In genomic region chr16:17365211-17365541, GRCh38 we compare ENCODE assay signal across 13 cellular contexts.
DNase-seq lines count a peak whose midpoint lies in the region; ATAC-seq and TF ChIP-seq lines count a peak whose summit lies in the region.
"Had no signal": no experiment of that assay in that cellular context is flagged by ENCODE, and none has a peak within 500 bp of the region (broad histone marks: within the 10 kb centered on the region; RNA-seq: fewer than 3 reads in every experiment).

No MANE protein-coding gene starts in this region.

- H3K18ac ChIP-seq in neuronal stem cell (ENCODE audit: low read length): peak overlapping the region; percentile 36

- H3K4me3 Mint-ChIP-seq in CD4-positive, alpha-beta memory T cell: peak overlapping the region in 7 of 8 donors; percentile 46 to 77 (median 70)

- peaks cover 2% of the 10 kb centered on the region for H3K79me1 ChIP-seq in neuronal stem cell (ENCODE audit: low read depth, low read length)

- H3K4ac ChIP-seq in neuronal stem cell (ENCODE audit: low read length): no peak overlapping the region

- no peak overlapping the region for H4K91ac ChIP-seq in neuronal stem cell (ENCODE audit: low read depth, low read length, poor library complexity)

- no peak overlapping the region for H2AFZ ChIP-seq in neuronal stem cell (ENCODE audit: low read length)

- peak overlapping the region; percentile 95 to 100 (median 99) for H3K27ac Mint-ChIP-seq in CD4-positive, alpha-beta memory T cell

- H3K14ac ChIP-seq in neuronal stem cell (ENCODE audit: low read length): no peak overlapping the region

- 48 to 66% methylated on average over 4 of the region's 4 CpGs for WGBS in body of pancreas, 2 donors
- WGBS in neuronal stem cell (ENCODE audit: extremely low coverage in 2 of 2, insufficient read length in 2 of 2, insufficient replicate concordance in 1 of 2), 2 donors: no CpG with 5 or more reads among the region's 4 CpGs

- DNase-seq in CD4-positive, alpha-beta memory T cell: no peak
- DNase-seq in NB4 (ENCODE audit: low read depth) (peak; percentile 80), body of pancreas (no peak), neuronal stem cell (ENCODE audit: low spot score) (no peak), NOMO-1 (lab: John Stamatoyannopoulos, UW; ENCODE audit: unreplicated experiment in 2 of 2) (no peak)
- DNase-seq: activated CD8-positive, alpha-beta memory T cell treated with anti-CD3 and anti-CD28 coated beads, Interleukin-2, amount 50 U/mL, for 48 hours; Caco-2; effector CD8-positive, alpha-beta T cell; NCI-H524; right cardiac atrium had no signal

- H2BK5ac ChIP-seq in neuronal stem cell (ENCODE audit: low read length): no peak overlapping the region

- H4K8ac ChIP-seq in neuronal stem cell (ENCODE audit: low read depth, low read length): no peak overlapping the region

- H2BK15ac ChIP-seq in neuronal stem cell (ENCODE audit: low read length): no peak overlapping the region

- peaks cover 0 to 4% of the 10 kb centered on the region in 2 donors for H3K36me3 Mint-ChIP-seq in CD4-positive, alpha-beta memory T cell

- H3K27me3 ChIP-seq in CD4-positive, alpha-beta memory T cell (ENCODE audit: insufficient read depth, low read length): no peaks in the 10 kb centered on the region
- H3K27me3 ChIP-seq in body of pancreas (no peaks in the 10 kb centered on the region), neuronal stem cell (ENCODE audit: control insufficient read depth in 3 of 3, insufficient read depth in 3 of 3, low read depth in 1 of 3, low read length in 3 of 3) (no peaks in the 10 kb centered on the region)
- H3K27me3 ChIP-seq: Peyer's patch had no signal

- no peaks in the 10 kb centered on the region for H3K27me3 Mint-ChIP-seq in CD4-positive, alpha-beta memory T cell

- H2BK12ac ChIP-seq in neuronal stem cell (ENCODE audit: low read length): no peak overlapping the region

- intact Hi-C loops in CD4-positive, alpha-beta memory T cell (cut with micrococcal nuclease): loop anchor here (10.0 kb wide), 2 partner anchors 350 to 1700 kb away; partner anchors contain the start of gene COQ7
- intact Hi-C loops in body of pancreas (cut with DNase I): no loop called here

- H3K4me3 ChIP-seq in CD4-positive, alpha-beta memory T cell (ENCODE audit: low read length in 2 of 2): peak overlapping the region; percentile 10 to 18
- H3K4me3 ChIP-seq in NB4 (ENCODE audit: low read depth, low read length): no peak overlapping the region
- H3K4me3 ChIP-seq in body of pancreas: no peak overlapping the region
- no peak overlapping the region for H3K4me3 ChIP-seq in neuronal stem cell (ENCODE audit: low read length in 2 of 2)
- H3K4me3 ChIP-seq: Peyer's patch had no signal

- TF ChIP-seq POLR2A in NB4 (IDR thresholded peaks at IDR 0.05; ENCODE audit: extremely low read depth, insufficient read length) (no peak), body of pancreas (IDR thresholded peaks at IDR 0.05) (no peak)

- TF ChIP-seq CTCF in NB4 (IDR thresholded peaks at IDR 0.05; ENCODE audit: low read depth, low read length) (no peak), body of pancreas (IDR thresholded peaks at IDR 0.05) (no peak)

- H3K23ac ChIP-seq in neuronal stem cell (ENCODE audit: low read depth, low read length, poor library complexity): no peak overlapping the region

- no peaks in the 10 kb centered on the region for H3K36me3 ChIP-seq in CD4-positive, alpha-beta memory T cell (ENCODE audit: insufficient read depth, low read length)
- H3K36me3 ChIP-seq in body of pancreas (replicated peaks in 1 of 2; ENCODE audit: insufficient read depth in 1 of 2, low read depth in 2 of 2) (no peaks in the 10 kb centered on the region), neuronal stem cell (replicated peaks in 1 of 2; ENCODE audit: control insufficient read depth in 2 of 2, insufficient read depth in 2 of 2, low read length in 2 of 2) (no peaks in the 10 kb centered on the region)
- H3K36me3 ChIP-seq: Peyer's patch had no signal

- POLR2A ChIA-PET in CD4-positive, alpha-beta memory T cell (lab: Charles Lee; ENCODE audit: partially characterized antibody): interaction anchor here (1.2 to 10.4 kb wide), 9 partner anchors 10 to 294 kb away, joined by 3 to 201 read pairs (median 9); no protein-coding TSS in a partner anchor

- no peak overlapping the region for H3K4me2 ChIP-seq in neuronal stem cell (ENCODE audit: insufficient read depth, low read length, poor library complexity, severe bottlenecking)

- H3K9me3 Mint-ChIP-seq in CD4-positive, alpha-beta memory T cell: peaks cover 0 to 2% (median 0%) of the 10 kb centered on the region in 8 donors

- H3K27ac ChIP-seq in CD4-positive, alpha-beta memory T cell (ENCODE audit: low read depth, low read length): peak overlapping the region; percentile 72
- H3K27ac ChIP-seq in body of pancreas: peak overlapping the region in 3 of 4 donors; percentile 29 to 67 (median 61)
- H3K27ac ChIP-seq in neuronal stem cell (replicated peaks; ENCODE audit: low read length): no peak overlapping the region

- peaks cover 100% of the 10 kb centered on the region for H3K4me1 ChIP-seq in CD4-positive, alpha-beta memory T cell (ENCODE audit: insufficient read depth, low read length)
- H3K4me1 ChIP-seq in body of pancreas: peaks cover 35% of the 10 kb centered on the region
- H3K4me1 ChIP-seq in neuronal stem cell (ENCODE audit: control insufficient read depth in 2 of 2, insufficient read depth in 1 of 2, low read depth in 1 of 2, low read length in 2 of 2): peaks cover 18 to 24% of the 10 kb centered on the region in 2 donors
- H3K4me1 ChIP-seq: Caco-2 had no signal

- H3K9ac ChIP-seq in neuronal stem cell (ENCODE audit: low read depth, low read length, poor library complexity): no peak overlapping the region

- peaks cover 84 to 100% (median 94%) of the 10 kb centered on the region in 4 donors for H3K4me1 Mint-ChIP-seq in CD4-positive, alpha-beta memory T cell

- H2BK120ac ChIP-seq in neuronal stem cell (ENCODE audit: low read depth, low read length): no peak overlapping the region

- CTCF ChIA-PET in CD4-positive, alpha-beta memory T cell (lab: Charles Lee; ENCODE audit: partially characterized antibody): interaction anchor here (0.7 to 2.8 kb wide), 5 partner anchors 18 to 169 kb away, joined by 3 to 9 read pairs (median 6); no protein-coding TSS in a partner anchor

- no peaks in the 10 kb centered on the region for H3K9me3 ChIP-seq in CD4-positive, alpha-beta memory T cell (ENCODE audit: control insufficient read depth in 1 of 2, low read length in 2 of 2)
- H3K9me3 ChIP-seq in body of pancreas (no peaks in the 10 kb centered on the region), neuronal stem cell (replicated peaks in 1 of 2; ENCODE audit: control insufficient read depth in 2 of 2, insufficient read depth in 1 of 2, low read depth in 1 of 2, low read length in 2 of 2) (no peaks in the 10 kb centered on the region)
- H3K9me3 ChIP-seq: Caco-2, Peyer's patch had no signal

- no peak overlapping the region for H2AK5ac ChIP-seq in neuronal stem cell (ENCODE audit: low read depth, low read length)

- ATAC-seq in body of pancreas (peak; percentile 66), GM21619 (IDR thresholded peaks at IDR 0.05; ENCODE audit: unreplicated experiment) (no peak), HG02973 (IDR thresholded peaks at IDR 0.05; ENCODE audit: unreplicated experiment) (no peak)
- ATAC-seq: right cardiac atrium had no signal

Comparison
In these comparisons a context has a peak if more than half of its experiments do, and no peak if none do; other contexts are left out.
1. H3K4me3 ChIP-seq: peak in CD4-positive, alpha-beta memory T cell (2 of 2); none in NB4 (single experiment), body of pancreas (0 of 2) and neuronal stem cell (0 of 2).